ENCODE assay signal across 23 cellular contexts in genomic region chr20:57951549-57951948, GRCh38.
"Had no signal": no experiment of that assay in that cellular context is flagged by ENCODE, and none has a peak within 500 bp of the region (broad histone marks: within the 10 kb centered on the region; RNA-seq: fewer than 3 reads in every experiment).

No MANE protein-coding gene starts in this region.

- H3K36me3 ChIP-seq: esophagus muscularis mucosa, heart right ventricle, left lung, lower lobe of right lung had no signal

- H3K9me3 ChIP-seq: esophagus muscularis mucosa, heart right ventricle, left lung, lower lobe of right lung, mucosa of descending colon had no signal

- FAIRE-seq: colon, endothelial cell of umbilical vein, frontal cortex, islet of Langerhans, keratinocyte had no signal

- H3K4me3 ChIP-seq: coronary artery, dorsolateral prefrontal cortex, esophagus muscularis mucosa, heart right ventricle, left lung, lower lobe of right lung, mucosa of descending colon had no signal

- H3K27me3 ChIP-seq: esophagus muscularis mucosa, left lung had no signal

- H3K4me1 ChIP-seq: foreskin keratinocyte, left lung, lower lobe of right lung had no signal

- DNase-seq: dermis blood vessel endothelial cell; dorsolateral prefrontal cortex; effector CD4-positive, alpha-beta T cell; effector memory CD4-positive, alpha-beta T cell; foreskin keratinocyte; glutamatergic neuron; head of caudate nucleus; heart right ventricle; hippocampal formation; left cardiac atrium; left lung; left ventricle myocardium superior; lower lobe of right lung; mesenchymal stem cell; mucosa of descending colon; naive B cell had no signal

- H3K27ac ChIP-seq: coronary artery, dorsolateral prefrontal cortex, esophagus muscularis mucosa, foreskin keratinocyte, heart right ventricle, left lung, lower lobe of right lung had no signal
